Comparison of ENCODE assay signal across 26 cellular contexts in the genomic region with DNA sequence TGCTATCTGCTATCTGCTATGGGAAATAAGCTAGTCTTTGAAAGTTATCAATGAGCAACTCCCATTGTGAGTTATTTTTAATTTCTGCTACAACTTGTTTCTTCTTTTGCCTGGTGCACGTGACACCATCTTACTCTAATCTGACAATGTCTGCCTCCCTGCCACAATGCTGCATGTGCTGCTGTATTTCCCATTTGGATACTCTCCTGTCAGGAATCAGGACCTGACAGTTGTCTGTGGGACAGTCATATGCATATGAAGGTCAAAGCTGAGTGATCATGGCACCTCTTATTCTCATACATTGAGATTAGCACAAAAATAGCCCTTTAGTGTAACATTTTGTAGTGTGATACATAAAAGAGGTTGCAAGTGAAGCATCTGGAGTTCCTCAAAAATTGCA.
"Had no signal": no experiment of that assay in that cellular context is flagged by ENCODE, and none has a peak within 500 bp of the region (broad histone marks: within the 10 kb centered on the region; RNA-seq: fewer than 3 reads in every experiment).

No MANE protein-coding gene starts in this region.

- DNase-seq: activated CD4-positive, alpha-beta T cell treated with anti-CD3 and anti-CD28 coated beads for 4 hours; activated CD4-positive, alpha-beta T cell treated with anti-CD3 and anti-CD28 coated beads, Interleukin-2, amount 50 U/mL, for 4 hours; activated gamma-delta T cell; activated naive CD4-positive, alpha-beta T cell treated with anti-CD3 and anti-CD28 coated beads, Interleukin-2, amount 10 ng/mL, durations not matched to agents 7 days and 5 days; activated naive CD8-positive, alpha-beta T cell treated with anti-CD3 and anti-CD28 coated beads, Interleukin-2, amount 10 ng/mL, durations not matched to agents 7 days and 5 days; dorsolateral prefrontal cortex; effector memory CD4-positive, alpha-beta T cell; erythroblast; gastrocnemius medialis; hypothalamus; immature natural killer cell; kidney; lower lobe of right lung; stimulated activated CD4-positive, alpha-beta T cell treated with anti-CD3 and anti-CD28 coated beads, Interleukin-12 subunit alpha, Interleukin-12 subunit beta, amount 100 ng/mL, for 4 hours; stimulated activated CD4-positive, alpha-beta T cell treated with anti-CD3 and anti-CD28 coated beads, Interleukin-4, amount 100 ng/mL, for 1 hour; upper lobe of left lung had no signal

- H3K27ac ChIP-seq: ascending aorta, cardiac muscle cell, coronary artery, gastrocnemius medialis, lower lobe of right lung, neutrophil, skin epidermis, upper lobe of left lung, vagina had no signal

- ATAC-seq: gastrocnemius medialis, lower lobe of right lung, sciatic nerve had no signal

- H3K4me3 ChIP-seq: ascending aorta, cardiac muscle cell, coronary artery, dorsolateral prefrontal cortex, gastrocnemius medialis, lower lobe of right lung, skin epidermis, upper lobe of left lung, vagina had no signal

- H3K9me3 ChIP-seq: ascending aorta, gastrocnemius medialis, lower lobe of right lung, neutrophil, upper lobe of left lung, vagina had no signal

- H3K4me1 ChIP-seq: ascending aorta, lower lobe of right lung, vagina had no signal

- H3K4me3 Mint-ChIP-seq: activated naive CD4-positive, alpha-beta T cell treated with anti-CD3 and anti-CD28 coated beads, Interleukin-2, amount 10 ng/mL, durations not matched to agents 7 days and 5 days; activated naive CD8-positive, alpha-beta T cell treated with anti-CD3 and anti-CD28 coated beads, Interleukin-2, amount 10 ng/mL, durations not matched to agents 7 days and 5 days; brain; immature natural killer cell; nephron; stimulated activated naive CD8-positive, alpha-beta T cell treated with anti-CD3 and anti-CD28 coated beads, Interleukin-15, Interleukin-2, amounts not matched to agents 100 ng/mL and 50 ng/mL, for 24 hours had no signal

- H3K27me3 ChIP-seq: ascending aorta, cardiac muscle cell, dorsolateral prefrontal cortex, gastrocnemius medialis, neutrophil, upper lobe of left lung, vagina had no signal

- H3K4me1 Mint-ChIP-seq: activated naive CD4-positive, alpha-beta T cell treated with anti-CD3 and anti-CD28 coated beads, Interleukin-2, amount 10 ng/mL, durations not matched to agents 7 days and 5 days; activated naive CD8-positive, alpha-beta T cell treated with anti-CD3 and anti-CD28 coated beads, Interleukin-2, amount 10 ng/mL, durations not matched to agents 7 days and 5 days; brain; immature natural killer cell; nephron had no signal

- H3K27me3 Mint-ChIP-seq: activated naive CD4-positive, alpha-beta T cell treated with anti-CD3 and anti-CD28 coated beads, Interleukin-2, amount 10 ng/mL, durations not matched to agents 7 days and 5 days; activated naive CD8-positive, alpha-beta T cell treated with anti-CD3 and anti-CD28 coated beads, Interleukin-2, amount 10 ng/mL, durations not matched to agents 7 days and 5 days; brain; stimulated activated naive CD8-positive, alpha-beta T cell treated with anti-CD3 and anti-CD28 coated beads, Interleukin-15, Interleukin-2, amounts not matched to agents 100 ng/mL and 50 ng/mL, for 24 hours had no signal

- H3K27ac Mint-ChIP-seq: activated naive CD4-positive, alpha-beta T cell treated with anti-CD3 and anti-CD28 coated beads, Interleukin-2, amount 10 ng/mL, durations not matched to agents 7 days and 5 days; activated naive CD8-positive, alpha-beta T cell treated with anti-CD3 and anti-CD28 coated beads, Interleukin-2, amount 10 ng/mL, durations not matched to agents 7 days and 5 days; nephron; stimulated activated naive CD8-positive, alpha-beta T cell treated with anti-CD3 and anti-CD28 coated beads, Interleukin-15, Interleukin-2, amounts not matched to agents 100 ng/mL and 50 ng/mL, for 24 hours had no signal

- H3K9me3 Mint-ChIP-seq: activated naive CD4-positive, alpha-beta T cell treated with anti-CD3 and anti-CD28 coated beads, Interleukin-2, amount 10 ng/mL, durations not matched to agents 7 days and 5 days; activated naive CD8-positive, alpha-beta T cell treated with anti-CD3 and anti-CD28 coated beads, Interleukin-2, amount 10 ng/mL, durations not matched to agents 7 days and 5 days; brain; immature natural killer cell; nephron; stimulated activated naive CD8-positive, alpha-beta T cell treated with anti-CD3 and anti-CD28 coated beads, Interleukin-15, Interleukin-2, amounts not matched to agents 100 ng/mL and 50 ng/mL, for 24 hours had no signal
